Comparison of ENCODE assay signal across 12 cellular contexts in genomic region chr1:200640373-200641174, GRCh38. TPM values are rescaled to one million over a fixed set of nuclear protein-coding genes. Genes with fewer than 3 reads are reported as not detected.
A peak's percentile ranks its signal among the peaks of the same experiment; 100 is the strongest.
DNase-seq lines count a peak whose midpoint lies in the region; ATAC-seq and TF ChIP-seq lines count a peak whose summit lies in the region.
"Had no signal": no experiment of that assay in that cellular context is flagged by ENCODE, and none has a peak within 500 bp of the region (broad histone marks: within the 10 kb centered on the region; RNA-seq: fewer than 3 reads in every experiment).

No MANE protein-coding gene starts in this region.

- H3K9ac ChIP-seq in trophoblast cell (ENCODE audit: low read length), result no peak overlapping the region

- H3K14ac ChIP-seq in trophoblast cell (ENCODE audit: low read length), result peak overlapping the region; percentile 56

- H2AK5ac ChIP-seq in trophoblast cell (ENCODE audit: low read length), result no peak overlapping the region

- no peaks in the 10 kb centered on the region for H3K36me3 Mint-ChIP-seq in Calu3 (ENCODE audit: insufficient read depth, unreplicated experiment)

- no peak overlapping the region for H3K4me2 ChIP-seq in trophoblast cell (ENCODE audit: low read length)

- no peaks in the 10 kb centered on the region for H3K27me3 Mint-ChIP-seq in Calu3 (ENCODE audit: unreplicated experiment)
- H3K27me3 Mint-ChIP-seq: CD4-positive, alpha-beta T cell had no signal

- no peak for DNase-seq in Calu3
- DNase-seq in M059J (ENCODE audit: low read depth), result peak; percentile 36
- DNase-seq in epithelial cell of esophagus (ENCODE audit: low read depth), result peak; percentile 40
- DNase-seq in trophoblast cell, result peak in 1 of 2 donors; percentile 34
- no peak for DNase-seq in stimulated activated CD4-positive, alpha-beta T cell treated with anti-CD3 and anti-CD28 coated beads, Interleukin-4, amount 100 ng/mL, for 1 hour
- DNase-seq: activated naive CD4-positive, alpha-beta T cell treated with anti-CD3 and anti-CD28 coated beads, Interleukin-2, amount 50 U/mL, for 16 hours; CD4-positive, alpha-beta T cell; NCI-H1105; NCI-H510A treated with DMSO at 0.1 percent for 48 hours had no signal

- no peak overlapping the region for H4K12ac ChIP-seq in trophoblast cell (ENCODE audit: low read depth, low read length)

- no peaks in the 10 kb centered on the region for H3K27me3 ChIP-seq in trophoblast cell (ENCODE audit: insufficient read depth, low read length)
- H3K27me3 ChIP-seq: Peyer's patch had no signal

- no peaks in the 10 kb centered on the region for H3K9me3 Mint-ChIP-seq in Calu3 (ENCODE audit: low read depth, unreplicated experiment)
- H3K9me3 Mint-ChIP-seq: CD4-positive, alpha-beta T cell had no signal

- H3K27ac ChIP-seq in trophoblast cell (ENCODE audit: low read depth, low read length), result peak overlapping the region; percentile 53

- peak overlapping the region; percentile 86 for H2BK120ac ChIP-seq in trophoblast cell (ENCODE audit: insufficient read depth, low read length, poor library complexity)

- H3K18ac ChIP-seq in trophoblast cell (ENCODE audit: low read length), result no peak overlapping the region

- peak overlapping the region; percentile 11 for H3K4me3 Mint-ChIP-seq in Calu3 (ENCODE audit: low read depth, unreplicated experiment)
- H3K4me3 Mint-ChIP-seq: CD4-positive, alpha-beta T cell had no signal

- no peak for ATAC-seq in HG03280 (IDR thresholded peaks at IDR 0.05; ENCODE audit: unreplicated experiment)
- ATAC-seq in HG03378 (IDR thresholded peaks at IDR 0.05; ENCODE audit: unreplicated experiment), result no peak

- H3K79me1 ChIP-seq in trophoblast cell (ENCODE audit: low read length), result peaks cover 9% of the 10 kb centered on the region

- H2AFZ ChIP-seq in trophoblast cell (ENCODE audit: insufficient read depth, low read length, poor library complexity), result no peak overlapping the region

- H3K36me3 ChIP-seq in trophoblast cell (ENCODE audit: control insufficient read depth in 1 of 2, insufficient read depth in 2 of 2, low read length in 2 of 2), result no peaks in the 10 kb centered on the region

- H2BK5ac ChIP-seq in trophoblast cell (ENCODE audit: low read depth, low read length, poor library complexity), result peak overlapping the region; percentile 63

- CTCF ChIA-PET in Calu3 (lab: Charles Lee), result interaction anchor here (0.7 to 2.1 kb wide), 2 partner anchors 29 to 167 kb away, joined by 5 to 10 read pairs; partner anchors contain the start of gene DDX59

- no peak overlapping the region for H3K4ac ChIP-seq in trophoblast cell (ENCODE audit: low read depth, low read length)

- H3K79me2 ChIP-seq in trophoblast cell (ENCODE audit: control insufficient read depth, insufficient read depth, low read length, poor library complexity), result no peaks in the 10 kb centered on the region

- BruUV-seq in Calu3 (replicated peaks; lab: Mats Ljungman, UMichigan), result TSS peak; percentile 75

- H3K9me3 ChIP-seq in trophoblast cell (ENCODE audit: insufficient read depth, low read depth, low read length), result no peaks in the 10 kb centered on the region
- H3K9me3 ChIP-seq: Peyer's patch had no signal

- no peak overlapping the region for H4K91ac ChIP-seq in trophoblast cell (ENCODE audit: low read depth, low read length)

- WGBS in trophoblast cell (ENCODE audit: extremely low coverage, insufficient coverage, insufficient read length), result no CpG with 5 or more reads among the region's 7 CpGs

- H3K4me3 ChIP-seq in epithelial cell of esophagus (ENCODE audit: low read length) (no peak overlapping the region), trophoblast cell (ENCODE audit: low read depth, low read length) (no peak overlapping the region)
- H3K4me3 ChIP-seq: Peyer's patch had no signal

- H3K23ac ChIP-seq in trophoblast cell (ENCODE audit: low read length), result no peak overlapping the region

- H3K4me1 ChIP-seq in trophoblast cell (ENCODE audit: control insufficient read depth in 1 of 2, insufficient read depth in 2 of 2, low read length in 2 of 2), result peaks cover 2 to 9% of the 10 kb centered on the region in 2 experiments
- H3K4me1 ChIP-seq: Peyer's patch had no signal

- no peak for TF ChIP-seq CTCF in Calu3 (IDR thresholded peaks at IDR 0.05; ENCODE audit: unreplicated experiment)
- TF ChIP-seq CTCF in epithelial cell of esophagus (IDR thresholded peaks at IDR 0.05; ENCODE audit: insufficient read depth, low read depth, low read length, missing control alignments), result no peak

- H3K4me1 Mint-ChIP-seq in Calu3 (ENCODE audit: low read depth, unreplicated experiment), result peaks cover 17% of the 10 kb centered on the region

- peak overlapping the region; percentile 49 for H2BK12ac ChIP-seq in trophoblast cell (ENCODE audit: low read length)

- no peak overlapping the region for H4K8ac ChIP-seq in trophoblast cell (ENCODE audit: low read depth, low read length)

- H3K27ac Mint-ChIP-seq in Calu3 (ENCODE audit: unreplicated experiment), result peak overlapping the region; percentile 81
- H3K27ac Mint-ChIP-seq: CD4-positive, alpha-beta T cell had no signal

- intact Hi-C loops in Calu3 (cut with micrococcal nuclease; ENCODE audit: unreplicated experiment), result no loop called here

RNA-seq across cellular contexts. Expression of gene KIF14, which starts 20.0 kb away (rescaled TPM):
- 17.2 and 20.7 TPM in 2 replicates for total RNA-seq in Calu3 (2022)
- 17.1 and 19.3 TPM in 2 replicates for total RNA-seq in M059J (2014; rRNA removed; shearing (Covaris generic))
- 11.4 and 12.3 TPM in 2 replicates for polyA plus RNA-seq in trophoblast cell (2013)

RNA-seq across cellular contexts. Expression of gene DDX59, which starts 29.1 kb away (rescaled TPM):
- 15.1 and 19.3 TPM in 2 replicates for total RNA-seq in Calu3 (2022)
- 18.1 and 30.1 TPM in 2 replicates for total RNA-seq in M059J (2014; rRNA removed; shearing (Covaris generic))
- polyA plus RNA-seq in trophoblast cell (2013), result 20.7 and 21.7 TPM in 2 replicates

Comparison
In these comparisons a context has a peak if more than half of its experiments do, and no peak if none do; other contexts are left out.
1. DNase-seq: peak in M059J (single experiment) and epithelial cell of esophagus (single experiment); none in Calu3 (single experiment) and stimulated activated CD4-positive, alpha-beta T cell treated with anti-CD3 and anti-CD28 coated beads, Interleukin-4, amount 100 ng/mL, for 1 hour (single experiment).